8 cellular contexts compared by ENCODE assay signal in the genomic region with DNA sequence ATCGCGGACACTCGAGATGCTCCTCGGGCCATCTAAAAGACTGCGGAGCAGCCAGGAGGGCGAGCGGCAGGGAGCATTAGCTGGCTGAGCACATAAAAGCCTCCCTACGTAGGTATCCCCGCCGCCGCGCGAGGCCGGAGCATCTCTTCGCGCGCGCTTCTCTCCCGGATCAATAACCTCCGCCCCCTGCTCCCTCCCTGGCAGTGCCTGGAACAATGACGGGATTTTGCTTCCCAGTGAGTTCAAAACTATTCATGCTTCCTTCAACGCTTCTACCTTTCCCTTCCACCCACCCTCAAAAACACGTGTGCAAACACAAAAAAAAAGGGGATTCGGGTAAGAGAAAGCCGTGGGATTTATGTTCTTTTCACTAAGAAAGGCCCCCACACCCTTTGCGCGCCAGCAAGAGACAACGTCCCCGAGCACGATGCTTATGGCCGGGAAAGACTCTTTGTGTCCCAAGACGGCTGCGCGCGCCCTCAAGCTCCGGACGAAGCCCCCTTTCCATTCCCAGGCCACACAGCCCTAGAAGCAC. TPM values are rescaled to one million over a fixed set of nuclear protein-coding genes. Genes with fewer than 3 reads are reported as not detected.
DNase-seq lines count a peak whose midpoint lies in the region; ATAC-seq and TF ChIP-seq lines count a peak whose summit lies in the region.

No MANE protein-coding gene starts in this region.

- peak overlapping the region; percentile 44 to 66 for H3K4me3 ChIP-seq in CD4-positive, alpha-beta memory T cell (ENCODE audit: low read length in 2 of 2)
- peak overlapping the region; percentile 59 for H3K4me3 ChIP-seq in HL-60 (replicated peaks; ENCODE audit: insufficient read depth, low read length)
- peak overlapping the region; percentile 100 for H3K4me3 ChIP-seq in RWPE2 (ENCODE audit: severe bottlenecking)
- peak overlapping the region in 3 of 4 donors; percentile 31 to 89 (median 68) for H3K4me3 ChIP-seq in adrenal gland
- peak overlapping the region; percentile 83 for H3K4me3 ChIP-seq in right cardiac atrium (ENCODE audit: low read length)

- H3K9me3 Mint-ChIP-seq in CD4-positive, alpha-beta memory T cell: no peaks in the 10 kb centered on the region

- CTCF ChIA-PET in CD4-positive, alpha-beta memory T cell (lab: Charles Lee; ENCODE audit: partially characterized antibody): interaction anchor here (0.9 to 5.2 kb wide), 11 partner anchors 10 to 283 kb away, joined by 3 to 44 read pairs (median 3); a partner anchor contains a TSS

- peak overlapping the region; percentile 45 to 91 (median 79) for H3K27ac Mint-ChIP-seq in CD4-positive, alpha-beta memory T cell

- H3K4me1 Mint-ChIP-seq in CD4-positive, alpha-beta memory T cell: peaks cover 9 to 17% (median 15%) of the 10 kb centered on the region in 4 donors

- no peaks in the 10 kb centered on the region for H3K27me3 Mint-ChIP-seq in CD4-positive, alpha-beta memory T cell

- peaks cover 12% of the 10 kb centered on the region for H3K4me1 ChIP-seq in CD4-positive, alpha-beta memory T cell (ENCODE audit: insufficient read depth, low read length)
- H3K4me1 ChIP-seq in RWPE2 (ENCODE audit: insufficient read depth, poor library complexity, severe bottlenecking) (peaks cover 3% of the 10 kb centered on the region), adrenal gland (replicated peaks in 1 of 2) (peaks cover 7 to 13% of the 10 kb centered on the region in 2 donors), right cardiac atrium (ENCODE audit: control insufficient read depth, insufficient read depth, low read length) (no peaks in the 10 kb centered on the region)

- ATAC-seq in RWPE2 (ENCODE audit: low read depth): peak; percentile 59
- peak; percentile 55 to 57 for ATAC-seq in right cardiac atrium
- ATAC-seq in GM18861 (IDR thresholded peaks at IDR 0.05; ENCODE audit: unreplicated experiment): no peak

- no peak for TF ChIP-seq POLR2A in adrenal gland (IDR thresholded peaks at IDR 0.05)

- H3K36me3 ChIP-seq in CD4-positive, alpha-beta memory T cell (ENCODE audit: insufficient read depth, low read length): no peaks in the 10 kb centered on the region
- H3K36me3 ChIP-seq in RWPE2 (ENCODE audit: low read depth): peaks cover 13% of the 10 kb centered on the region
- H3K36me3 ChIP-seq in adrenal gland (replicated peaks in 1 of 2): no peaks in the 10 kb centered on the region

- peak overlapping the region; percentile 47 for H3K27ac ChIP-seq in CD4-positive, alpha-beta memory T cell (ENCODE audit: low read depth, low read length)
- H3K27ac ChIP-seq in HL-60 (replicated peaks) (peak overlapping the region; percentile 76), RWPE2 (ENCODE audit: poor library complexity, severe bottlenecking) (peak overlapping the region; percentile 20), adrenal gland (peak overlapping the region in 3 of 5 donors; percentile 33 to 78 (median 73)), right cardiac atrium (ENCODE audit: low read length) (no peak overlapping the region)

- no peaks in the 10 kb centered on the region for H3K27me3 ChIP-seq in CD4-positive, alpha-beta memory T cell (ENCODE audit: insufficient read depth, low read length)
- H3K27me3 ChIP-seq in HL-60 (ENCODE audit: insufficient read depth, poor library complexity, severe bottlenecking) (no peaks in the 10 kb centered on the region), RWPE2 (ENCODE audit: insufficient read depth, poor library complexity, severe bottlenecking) (no peaks in the 10 kb centered on the region), adrenal gland (no peaks in the 10 kb centered on the region), right cardiac atrium (ENCODE audit: control insufficient read depth, insufficient read depth) (no peaks in the 10 kb centered on the region)

- peak overlapping the region; percentile 91 to 97 (median 94) for H3K4me3 Mint-ChIP-seq in CD4-positive, alpha-beta memory T cell

- intact Hi-C loops in CD4-positive, alpha-beta memory T cell (cut with micrococcal nuclease): loop anchor here (2.0 to 5.0 kb wide), 3 partner anchors 65 to 136 kb away; a partner anchor contains a TSS
- intact Hi-C loops in adrenal gland (cut with DNase I) (no loop called here), right cardiac atrium (cut with DNase I) (no loop called here)

- POLR2A ChIA-PET in CD4-positive, alpha-beta memory T cell (lab: Charles Lee; ENCODE audit: partially characterized antibody): interaction anchor here (0.7 to 2.3 kb wide), 11 partner anchors 11 to 719 kb away, joined by 3 to 18 read pairs (median 7); a partner anchor contains a TSS

- TF ChIP-seq CTCF in HL-60 (IDR thresholded peaks at IDR 0.05; ENCODE audit: insufficient read depth, low read length) (no peak), RWPE2 (IDR thresholded peaks at IDR 0.05; ENCODE audit: poor library complexity, severe bottlenecking) (no peak), adrenal gland (IDR thresholded peaks at IDR 0.05) (peak in 1 of 6 experiments; percentile 2)

- peaks cover 0 to 6% of the 10 kb centered on the region in 2 donors for H3K36me3 Mint-ChIP-seq in CD4-positive, alpha-beta memory T cell

- WGBS in adrenal gland, 4 donors: 0 to 1% (median 1%) methylated on average over 24 to 37 of the region's 37 CpGs
- 2% methylated on average over 37 of the region's 37 CpGs for WGBS in right cardiac atrium

- peak; percentile 8 to 42 (median 13) for DNase-seq in CD4-positive, alpha-beta memory T cell
- peak in 1 of 2 experiments; percentile 3 for DNase-seq in HL-60 (ENCODE audit: low read depth in 1 of 2, low spot score in 1 of 2)
- no peak for DNase-seq in RWPE2 (ENCODE audit: low spot score)
- peak; percentile 26 to 74 (median 48) for DNase-seq in adrenal gland
- DNase-seq in right cardiac atrium: peak; percentile 43 to 64 (median 57)
- DNase-seq in putamen (ENCODE audit: low spot score): peak; percentile 68
- DNase-seq in GM19240 (ENCODE audit: insufficient read length, low spot score): no peak

- no peaks in the 10 kb centered on the region for H3K9me3 ChIP-seq in CD4-positive, alpha-beta memory T cell (ENCODE audit: control insufficient read depth in 1 of 2, low read length in 2 of 2)
- H3K9me3 ChIP-seq in RWPE2 (ENCODE audit: severe bottlenecking) (no peaks in the 10 kb centered on the region), adrenal gland (replicated peaks in 1 of 3) (no peaks in the 10 kb centered on the region), right cardiac atrium (ENCODE audit: control insufficient read depth, low read length) (no peaks in the 10 kb centered on the region)

RNA-seq across cellular contexts. Expression of a gene that starts 0.9 kb away (rescaled TPM):
- 1 to 10 TPM; 8.4 to 8.6 TPM for total RNA-seq in CD4-positive, alpha-beta memory T cell
- 10 to 100 TPM; 11.3 to 18.1 TPM for polyA plus RNA-seq in CD4-positive, alpha-beta memory T cell
- 10 to 100 TPM; 19.9 to 31.7 (median 25.8) TPM for total RNA-seq in adrenal gland
- polyA plus RNA-seq in adrenal gland: 10 to 100 TPM; 28.1 to 37.9 (median 32.9) TPM
- 10 to 100 TPM; 16.4 to 19.2 (median 18.8) TPM for total RNA-seq in right cardiac atrium
- polyA plus RNA-seq in right cardiac atrium: 14.5 TPM

RNA-seq across cellular contexts. Expression of a gene that starts 28.5 kb away (rescaled TPM):
- total RNA-seq in CD4-positive, alpha-beta memory T cell: 100 to 1,000 TPM; 523 to 560 TPM
- 1,000 to 10,000 TPM; 1,629 to 1,970 TPM for polyA plus RNA-seq in CD4-positive, alpha-beta memory T cell
- total RNA-seq in adrenal gland (1,000 to 10,000 TPM; 1,297 to 2,928 (median 2,139) TPM), right cardiac atrium (1,000 to 10,000 TPM; 1,353 to 1,780 (median 1,568) TPM)
- polyA plus RNA-seq in adrenal gland (1,000 to 10,000 TPM in 2 of 3 donors, 100 to 1,000 TPM in 1; 588 to 2,867 (median 1,416) TPM), right cardiac atrium (1,446 TPM)

Comparison
In these comparisons a context has a peak if more than half of its experiments do, and no peak if none do; other contexts are left out.
1. DNase-seq: peak in CD4-positive, alpha-beta memory T cell (5 of 5), adrenal gland (7 of 7), right cardiac atrium (3 of 3) and putamen (single experiment); none in RWPE2 (single experiment) and GM19240 (single experiment).
2. Peak in every context shown above with its lines, with median percentiles within 50 percentile points of each other: H3K4me3 ChIP-seq.